In genomic region chr2:191941376-191941775, GRCh38 we compare ENCODE assay signal across 26 cellular contexts.
"Had no signal": no experiment of that assay in that cellular context is flagged by ENCODE, and none has a peak within 500 bp of the region (broad histone marks: within the 10 kb centered on the region; RNA-seq: fewer than 3 reads in every experiment).

No MANE protein-coding gene starts in this region.

- H3K4me3 ChIP-seq: K562, Peyer's patch, SJSA1 had no signal

- H3K4me3 Mint-ChIP-seq: activated CD8-positive, alpha-beta T cell treated with anti-CD3 and anti-CD28 coated beads for 36 hours; activated naive CD4-positive, alpha-beta T cell treated with anti-CD3 and anti-CD28 coated beads, Interleukin-2, amount 10 ng/mL, durations not matched to agents 7 days and 5 days; activated naive CD8-positive, alpha-beta T cell treated with anti-CD3 and anti-CD28 coated beads for 36 hours; activated T-cell treated with anti-CD3 and anti-CD28 coated beads, Interleukin-2, amount 50 U/mL, for 72 hours; T-helper 17 cell had no signal

- H3K27me3 Mint-ChIP-seq: activated naive CD4-positive, alpha-beta T cell treated with anti-CD3 and anti-CD28 coated beads, Interleukin-2, amount 10 ng/mL, durations not matched to agents 7 days and 5 days had no signal

- H3K4me1 ChIP-seq: Peyer's patch, SJSA1 had no signal

- H3K27ac ChIP-seq: Peyer's patch, RWPE1, SJSA1 had no signal

- H3K36me3 Mint-ChIP-seq: activated naive CD4-positive, alpha-beta T cell treated with anti-CD3 and anti-CD28 coated beads, Interleukin-2, amount 10 ng/mL, durations not matched to agents 7 days and 5 days; activated naive CD8-positive, alpha-beta T cell treated with anti-CD3 and anti-CD28 coated beads for 36 hours had no signal

- H3K27me3 ChIP-seq: Peyer's patch, SJSA1 had no signal

- H3K9me3 ChIP-seq: Peyer's patch, SJSA1 had no signal

- DNase-seq: activated CD4-positive, alpha-beta T cell treated with anti-CD3 and anti-CD28 coated beads, Interleukin-2, amount 50 U/mL, for 1 hour; activated CD4-positive, CD25-positive, alpha-beta regulatory T cell; activated CD8-positive, alpha-beta memory T cell treated with anti-CD3 and anti-CD28 coated beads, Interleukin-2, amount 50 U/mL, for 4 hours; activated CD8-positive, alpha-beta T cell treated with anti-CD3 and anti-CD28 coated beads for 36 hours; activated gamma-delta T cell treated with Interleukin-2 at 50 U/mL for 16 hours; activated naive CD4-positive, alpha-beta T cell treated with anti-CD3 and anti-CD28 coated beads, Interleukin-2, amount 10 ng/mL, durations not matched to agents 7 days and 5 days; activated naive CD8-positive, alpha-beta T cell treated with anti-CD3 and anti-CD28 coated beads for 36 hours; activated T-cell treated with anti-CD3 and anti-CD28 coated beads, Interleukin-2, amount 50 U/mL, for 72 hours; caudate nucleus; Karpas-422; MM.1S; NCI-H1105 treated with DMSO at 0.1 percent for 48 hours; NCI-H1436 treated with DMSO at 0.1 percent for 48 hours; NCI-H1930; NCI-H2171; NCI-H2227 treated with DMSO at 0.1 percent for 48 hours; NCI-H510A; NCI-H526 treated with DMSO at 0.1 percent for 48 hours; Peyer's patch; SHP77; T-helper 17 cell; T-helper 9 cell had no signal

- H3K27ac Mint-ChIP-seq: activated CD8-positive, alpha-beta T cell treated with anti-CD3 and anti-CD28 coated beads for 36 hours; activated naive CD4-positive, alpha-beta T cell treated with anti-CD3 and anti-CD28 coated beads, Interleukin-2, amount 10 ng/mL, durations not matched to agents 7 days and 5 days; activated naive CD8-positive, alpha-beta T cell treated with anti-CD3 and anti-CD28 coated beads for 36 hours; activated T-cell treated with anti-CD3 and anti-CD28 coated beads, Interleukin-2, amount 50 U/mL, for 72 hours; activated T-helper 2 cell treated with anti-CD3 and anti-CD28 coated beads, Interferon-gamma antibody, Interleukin-2, Interleukin-4, amounts not matched to agents 10 μg/mL and 5 μg/mL and 100 μg/mL, durations not matched to agents 14 hours and 24 hours and 36 hours; T-helper 17 cell had no signal

- ATAC-seq: activated CD8-positive, alpha-beta T cell treated with anti-CD3 and anti-CD28 coated beads for 36 hours; activated T-cell treated with anti-CD3 and anti-CD28 coated beads, Interleukin-2, amount 50 U/mL, for 72 hours; K562; T-helper 17 cell had no signal

- H3K4me1 Mint-ChIP-seq: activated naive CD4-positive, alpha-beta T cell treated with anti-CD3 and anti-CD28 coated beads, Interleukin-2, amount 10 ng/mL, durations not matched to agents 7 days and 5 days; activated naive CD8-positive, alpha-beta T cell treated with anti-CD3 and anti-CD28 coated beads for 36 hours had no signal

- H3K36me3 ChIP-seq: Peyer's patch, SJSA1 had no signal

- H3K9me3 Mint-ChIP-seq: activated CD8-positive, alpha-beta T cell treated with anti-CD3 and anti-CD28 coated beads for 36 hours; activated naive CD4-positive, alpha-beta T cell treated with anti-CD3 and anti-CD28 coated beads, Interleukin-2, amount 10 ng/mL, durations not matched to agents 7 days and 5 days; activated naive CD8-positive, alpha-beta T cell treated with anti-CD3 and anti-CD28 coated beads for 36 hours; activated T-cell treated with anti-CD3 and anti-CD28 coated beads, Interleukin-2, amount 50 U/mL, for 72 hours; activated T-helper 2 cell treated with anti-CD3 and anti-CD28 coated beads, Interferon-gamma antibody, Interleukin-2, Interleukin-4, amounts not matched to agents 10 μg/mL and 5 μg/mL and 100 μg/mL, durations not matched to agents 14 hours and 24 hours and 36 hours had no signal
